In the genomic region with DNA sequence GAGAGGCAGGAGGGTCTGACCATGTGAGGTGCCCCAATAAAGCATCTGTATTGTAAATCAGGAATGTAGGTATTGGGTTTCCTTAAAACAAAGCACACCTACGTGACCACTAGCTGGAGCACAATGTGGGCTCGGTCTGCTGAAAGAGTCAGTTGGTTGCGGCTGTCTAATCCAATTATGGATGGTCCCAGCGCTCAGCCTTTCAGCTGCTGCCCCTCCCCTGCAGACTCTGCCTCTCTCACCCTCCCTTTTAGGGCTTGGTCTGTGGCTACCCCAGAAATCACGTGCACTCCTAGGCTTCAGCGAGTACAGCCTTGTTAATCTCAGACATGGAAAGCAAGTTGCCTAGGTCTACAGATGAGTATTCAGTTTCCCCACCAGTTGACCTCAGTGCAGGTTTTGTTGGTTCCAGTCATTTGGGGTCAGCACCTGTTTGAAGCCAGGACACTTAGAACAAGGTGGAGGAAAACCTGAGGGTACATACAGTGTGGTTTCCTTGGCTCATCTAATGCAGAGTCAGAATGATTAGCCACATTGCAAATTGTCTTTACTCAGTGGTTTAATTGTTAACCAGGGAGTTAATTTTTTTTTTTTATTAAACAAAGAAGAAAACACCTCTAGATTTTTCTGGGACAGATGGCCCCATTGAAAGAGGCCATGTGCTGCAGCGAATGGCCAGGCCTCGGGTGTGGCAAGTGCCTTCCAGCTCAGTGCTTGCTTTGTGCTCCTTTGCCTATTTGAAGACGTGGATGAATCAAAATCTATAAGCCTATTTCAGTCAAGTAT, we compare ENCODE assay signal across 9 cellular contexts.
DNase-seq lines count a peak whose midpoint lies in the region; ATAC-seq, FAIRE-seq and TF ChIP-seq lines count a peak whose summit lies in the region.
"Had no signal": no experiment of that assay in that cellular context is flagged by ENCODE, and none has a peak within 500 bp of the region (broad histone marks: within the 10 kb centered on the region; RNA-seq: fewer than 3 reads in every experiment).

No MANE protein-coding gene starts in this region.

- FAIRE-seq in GM12891 (lab: Jason Lieb, UNC): no peak

- peak overlapping the region; percentile 44 to 98 (median 92) for H3K27ac Mint-ChIP-seq in nephron
- H3K27ac Mint-ChIP-seq: dendritic cell treated with granulocyte-macrophage colony-stimulating factor and Interleukin-4, amounts not matched to agents 40 ng/mL and 50 ng/mL, for 4 days had no signal

- peaks cover 0 to 60% (median 38%) of the 10 kb centered on the region in 4 donors for H3K4me1 ChIP-seq in esophagus muscularis mucosa

- H3K4me1 Mint-ChIP-seq in nephron: peaks cover 65% of the 10 kb centered on the region

- H3K27ac ChIP-seq in esophagus muscularis mucosa (replicated peaks in 1 of 4): no peak overlapping the region

- H3K27me3 Mint-ChIP-seq in nephron (ENCODE audit: low read depth): no peaks in the 10 kb centered on the region
- H3K27me3 Mint-ChIP-seq: dendritic cell treated with granulocyte-macrophage colony-stimulating factor and Interleukin-4, amounts not matched to agents 40 ng/mL and 50 ng/mL, for 4 days had no signal

- intact Hi-C loops in esophagus muscularis mucosa (cut with DNase I): no loop called here

- ATAC-seq in GM19023 (IDR thresholded peaks at IDR 0.05; ENCODE audit: unreplicated experiment) (peak; percentile 79), HG02943 (IDR thresholded peaks at IDR 0.05; ENCODE audit: low read depth, unreplicated experiment) (peak; percentile 88)

- no peaks in the 10 kb centered on the region for H3K36me3 Mint-ChIP-seq in nephron (ENCODE audit: low read depth)

- H3K4me3 ChIP-seq in esophagus muscularis mucosa: no peak overlapping the region

- peak overlapping the region in 2 of 3 experiments; percentile 13 to 22 for H3K4me3 Mint-ChIP-seq in nephron
- H3K4me3 Mint-ChIP-seq: dendritic cell treated with granulocyte-macrophage colony-stimulating factor and Interleukin-4, amounts not matched to agents 40 ng/mL and 50 ng/mL, for 4 days had no signal

- no peaks in the 10 kb centered on the region for H3K9me3 ChIP-seq in esophagus muscularis mucosa

- 91% methylated on average over 9 of the region's 9 CpGs for WGBS in esophagus muscularis mucosa

- H3K9me3 Mint-ChIP-seq in nephron: no peaks in the 10 kb centered on the region
- H3K9me3 Mint-ChIP-seq: dendritic cell treated with granulocyte-macrophage colony-stimulating factor and Interleukin-4, amounts not matched to agents 40 ng/mL and 50 ng/mL, for 4 days had no signal

- DNase-seq in esophagus muscularis mucosa (ENCODE audit: extremely low spot score) (no peak), NCI-H345 treated with DMSO at 0.1 percent for 48 hours (lab: John Stamatoyannopoulos, UW; ENCODE audit: unreplicated experiment) (no peak), GM12891 (ENCODE audit: insufficient read length, low spot score) (no peak), epidermal melanocyte (ENCODE audit: insufficient read length, low spot score) (no peak)

- H3K36me3 ChIP-seq in esophagus muscularis mucosa: no peaks in the 10 kb centered on the region

- no peak for TF ChIP-seq CTCF in nephron (IDR thresholded peaks at IDR 0.05; ENCODE audit: unreplicated experiment in 3 of 3)
- no peak for TF ChIP-seq CTCF in esophagus muscularis mucosa (IDR thresholded peaks at IDR 0.05)

- no peaks in the 10 kb centered on the region for H3K27me3 ChIP-seq in esophagus muscularis mucosa

- TF ChIP-seq POLR2A in esophagus muscularis mucosa (IDR thresholded peaks at IDR 0.05; ENCODE audit: low read depth): no peak
- no peak for TF ChIP-seq POLR2A in GM12891 (IDR thresholded peaks at IDR 0.05; ENCODE audit: low read depth, low read length)

- no peak for TF ChIP-seq EP300 in esophagus muscularis mucosa (IDR thresholded peaks at IDR 0.05)

TF ChIP-seq in PFSK-1, 5 proteins besides CTCF, POLR2A, EP300 and RAD21:
- TF ChIP-seq POLR2AphosphoS5 (IDR thresholded peaks at IDR 0.05; ENCODE audit: low read depth, low read length): peak; percentile 68
- TF ChIP-seq FOXP2 (optimal IDR thresholded peaks at IDR 0.05; ENCODE audit: borderline replicate concordance, extremely low read depth, extremely low read length, insufficient read depth): no peak
- TF ChIP-seq, protein P1, sequence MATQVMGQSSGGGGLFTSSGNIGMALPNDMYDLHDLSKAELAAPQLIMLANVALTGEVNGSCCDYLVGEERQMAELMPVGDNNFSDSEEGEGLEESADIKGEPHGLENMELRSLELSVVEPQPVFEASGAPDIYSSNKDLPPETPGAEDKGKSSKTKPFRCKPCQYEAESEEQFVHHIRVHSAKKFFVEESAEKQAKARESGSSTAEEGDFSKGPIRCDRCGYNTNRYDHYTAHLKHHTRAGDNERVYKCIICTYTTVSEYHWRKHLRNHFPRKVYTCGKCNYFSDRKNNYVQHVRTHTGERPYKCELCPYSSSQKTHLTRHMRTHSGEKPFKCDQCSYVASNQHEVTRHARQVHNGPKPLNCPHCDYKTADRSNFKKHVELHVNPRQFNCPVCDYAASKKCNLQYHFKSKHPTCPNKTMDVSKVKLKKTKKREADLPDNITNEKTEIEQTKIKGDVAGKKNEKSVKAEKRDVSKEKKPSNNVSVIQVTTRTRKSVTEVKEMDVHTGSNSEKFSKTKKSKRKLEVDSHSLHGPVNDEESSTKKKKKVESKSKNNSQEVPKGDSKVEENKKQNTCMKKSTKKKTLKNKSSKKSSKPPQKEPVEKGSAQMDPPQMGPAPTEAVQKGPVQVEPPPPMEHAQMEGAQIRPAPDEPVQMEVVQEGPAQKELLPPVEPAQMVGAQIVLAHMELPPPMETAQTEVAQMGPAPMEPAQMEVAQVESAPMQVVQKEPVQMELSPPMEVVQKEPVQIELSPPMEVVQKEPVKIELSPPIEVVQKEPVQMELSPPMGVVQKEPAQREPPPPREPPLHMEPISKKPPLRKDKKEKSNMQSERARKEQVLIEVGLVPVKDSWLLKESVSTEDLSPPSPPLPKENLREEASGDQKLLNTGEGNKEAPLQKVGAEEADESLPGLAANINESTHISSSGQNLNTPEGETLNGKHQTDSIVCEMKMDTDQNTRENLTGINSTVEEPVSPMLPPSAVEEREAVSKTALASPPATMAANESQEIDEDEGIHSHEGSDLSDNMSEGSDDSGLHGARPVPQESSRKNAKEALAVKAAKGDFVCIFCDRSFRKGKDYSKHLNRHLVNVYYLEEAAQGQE (IDR thresholded peaks at IDR 0.05; ENCODE audit: insufficient read depth in 1 of 2, low read depth in 2 of 2, low read length in 2 of 2): peak in 1 of 2 experiments; percentile 13; a peak in 1 of 4 replicates
- peak; percentile 82; the same call in 1 of the 2 replicates for TF ChIP-seq SIN3A (IDR thresholded peaks at IDR 0.05; ENCODE audit: borderline replicate concordance, insufficient read depth, low read length)
- TF ChIP-seq TAF1 (IDR thresholded peaks at IDR 0.05; ENCODE audit: borderline replicate concordance, insufficient read depth, low read length): no peak; the same call in 1 of the 2 replicates

TF ChIP-seq in GM12891, 5 proteins besides CTCF, POLR2A, EP300 and RAD21:
- no peak for TF ChIP-seq POU2F2 (IDR thresholded peaks at IDR 0.05; ENCODE audit: low read depth, low read length)
- no peak for TF ChIP-seq SPI1 (IDR thresholded peaks at IDR 0.05; ENCODE audit: low read depth, low read length)
- TF ChIP-seq POLR2AphosphoS5 (IDR thresholded peaks at IDR 0.05; ENCODE audit: low read depth, low read length): no peak
- TF ChIP-seq PAX5 (IDR thresholded peaks at IDR 0.05; ENCODE audit: insufficient read depth, low read length, severe bottlenecking): no peak
- TF ChIP-seq TAF1 (IDR thresholded peaks at IDR 0.05; ENCODE audit: low read depth, low read length): no peak
